In the genomic region with DNA sequence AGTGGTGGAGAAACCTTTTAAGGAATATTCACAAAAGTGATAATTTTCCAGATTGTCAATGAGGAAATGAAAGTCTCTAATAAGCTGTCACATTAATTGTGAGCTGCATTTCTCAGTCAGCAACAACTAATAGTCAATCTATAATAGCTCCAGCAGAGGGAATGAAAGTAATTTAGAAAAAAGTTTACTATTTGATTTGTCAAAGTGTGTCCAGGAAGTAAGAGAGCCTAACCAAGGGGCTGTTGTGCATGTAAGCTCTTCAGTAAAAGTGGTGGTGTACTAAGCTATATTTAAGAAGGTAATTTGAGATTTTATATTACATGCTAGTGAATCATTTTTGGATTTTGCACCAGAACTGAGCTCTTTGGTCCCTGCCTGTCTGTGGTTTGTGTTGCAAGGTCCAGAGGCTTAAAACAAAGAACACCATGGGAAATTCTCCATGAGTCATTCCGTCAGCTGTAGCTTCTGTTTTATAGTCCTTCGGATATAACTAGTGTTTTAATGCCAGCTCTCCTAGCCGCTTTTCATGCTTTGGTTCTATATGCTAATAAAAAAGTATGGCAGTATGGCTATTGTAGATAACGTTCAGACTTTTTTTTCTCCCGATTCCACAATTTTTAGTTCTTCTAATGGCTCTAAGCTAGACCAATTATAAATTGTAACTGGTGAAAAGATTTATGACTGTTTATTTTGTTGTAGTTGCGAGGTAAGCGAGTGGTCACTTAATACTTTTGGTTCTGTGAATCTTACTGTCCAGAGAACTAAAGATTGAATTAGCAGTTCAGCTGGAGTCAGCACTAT, we compare ENCODE assay signal across 8 cellular contexts.
DNase-seq lines count a peak whose midpoint lies in the region; ATAC-seq and TF ChIP-seq lines count a peak whose summit lies in the region.

No MANE protein-coding gene starts in this region.

- CTCF ChIA-PET in OCI-LY7 (lab: Charles Lee; ENCODE audit: unreplicated experiment): interaction anchor here (1.2 kb wide), 1 partner anchor 10 kb away, joined by 4 read pairs; no protein-coding TSS in a partner anchor

- no peak overlapping the region for H3K4me2 ChIP-seq in OCI-LY7 (ENCODE audit: low read length)

- no peak overlapping the region for H2AFZ ChIP-seq in OCI-LY7 (ENCODE audit: low read length)

- ATAC-seq in esophagus mucosa (peak; percentile 95), GM18870 (IDR thresholded peaks at IDR 0.05; ENCODE audit: unreplicated experiment) (no peak), HG03521 (IDR thresholded peaks at IDR 0.05; ENCODE audit: unreplicated experiment) (no peak)

- H3K9me2 ChIP-seq in OCI-LY7 (ENCODE audit: insufficient read depth, low read length): no peaks in the 10 kb centered on the region

- peak overlapping the region in 1 of 2 donors; percentile 17 for H3K27ac ChIP-seq in prostate gland
- H3K27ac ChIP-seq in OCI-LY7 (ENCODE audit: low read depth, low read length, poor library complexity, severe bottlenecking): no peak overlapping the region

- no peak overlapping the region for H3K4me3 ChIP-seq in prostate gland
- no peak overlapping the region for H3K4me3 ChIP-seq in OCI-LY7 (ENCODE audit: low read depth, low read length, poor library complexity, severe bottlenecking)

- H3K4me1 ChIP-seq in prostate gland (replicated peaks): peaks cover 2% of the 10 kb centered on the region
- H3K4me1 ChIP-seq in OCI-LY7 (ENCODE audit: insufficient read depth, low read length, poor library complexity, severe bottlenecking): no peaks in the 10 kb centered on the region

- no peak for TF ChIP-seq CTCF in prostate gland (IDR thresholded peaks at IDR 0.05)
- TF ChIP-seq CTCF in OCI-LY7 (conservative IDR thresholded peaks at IDR 0.05; ENCODE audit: low read length): no peak

- intact Hi-C loops in prostate gland (cut with DNase I) (loop anchor here (10.0 kb wide), 1 partner anchor 66 kb away; a partner anchor contains a TSS), OCI-LY7 (cut with micrococcal nuclease; ENCODE audit: unreplicated experiment) (no loop called here)

- BruUV-seq in OCI-LY7 (replicated peaks; lab: Mats Ljungman, UMichigan): no TSS peak

- DNase-seq in ELR (ENCODE audit: low read depth) (peak; percentile 98), NOMO-1 (lab: John Stamatoyannopoulos, UW; ENCODE audit: unreplicated experiment in 2 of 2) (peak; percentile 37 to 69), prostate gland (ENCODE audit: low spot score) (peak; percentile 41), OCI-LY7 (ENCODE audit: low spot score) (no peak)
- DNase-seq in stimulated activated naive CD4-positive, alpha-beta T cell (lab: John Stamatoyannopoulos, UW): no peak

- H3K36me3 ChIP-seq in prostate gland (no peaks in the 10 kb centered on the region), OCI-LY7 (ENCODE audit: insufficient read depth, low read length) (no peaks in the 10 kb centered on the region)

- no peaks in the 10 kb centered on the region for H3K79me2 ChIP-seq in OCI-LY7 (ENCODE audit: insufficient read depth, low read depth, low read length)

- peaks cover 17% of the 10 kb centered on the region for H4K20me1 ChIP-seq in OCI-LY7 (ENCODE audit: insufficient read depth, low read length)

- 6% methylated on average over 7 of the region's 7 CpGs for WGBS in prostate gland

- POLR2A ChIA-PET in OCI-LY7 (lab: Charles Lee): interaction anchor here (0.9 to 1.6 kb wide), 3 partner anchors 10 to 13 kb away, joined by 3 to 7 read pairs (median 4); no protein-coding TSS in a partner anchor

- no peak for TF ChIP-seq POLR2A in prostate gland (IDR thresholded peaks at IDR 0.05)

- no peaks in the 10 kb centered on the region for H3K9me3 ChIP-seq in prostate gland
- no peaks in the 10 kb centered on the region for H3K9me3 ChIP-seq in OCI-LY7 (ENCODE audit: low read length)

- no peaks in the 10 kb centered on the region for H3K27me3 ChIP-seq in prostate gland (replicated peaks; ENCODE audit: insufficient read depth)

Comparison
In these comparisons a context has a peak if more than half of its experiments do, and no peak if none do; other contexts are left out.
1. DNase-seq: peak in ELR (single experiment), NOMO-1 (2 of 2) and prostate gland (single experiment); none in stimulated activated naive CD4-positive, alpha-beta T cell (0 of 6) and OCI-LY7 (single experiment).